ENCODE assay signal across 1 cellular context in genomic region chr20:35091808-35092523, GRCh38.
TF ChIP-seq lines count a peak whose summit lies in the region.

No MANE protein-coding gene starts in this region.

TF ChIP-seq in HepG2, 621 proteins besides CTCF, POLR2A, EP300 and RAD21 (continued from another document and continues in another):
- TF ChIP-seq ZNF142 (CRISPR knock-in tag; IDR thresholded peaks at IDR 0.05), result peak; percentile 50; the same call in 1 of the 2 replicates
- TF ChIP-seq ZNF44 (CRISPR knock-in tag; IDR thresholded peaks at IDR 0.05), result no peak; the same call in 1 of the 2 replicates
- TF ChIP-seq, protein P1, sequence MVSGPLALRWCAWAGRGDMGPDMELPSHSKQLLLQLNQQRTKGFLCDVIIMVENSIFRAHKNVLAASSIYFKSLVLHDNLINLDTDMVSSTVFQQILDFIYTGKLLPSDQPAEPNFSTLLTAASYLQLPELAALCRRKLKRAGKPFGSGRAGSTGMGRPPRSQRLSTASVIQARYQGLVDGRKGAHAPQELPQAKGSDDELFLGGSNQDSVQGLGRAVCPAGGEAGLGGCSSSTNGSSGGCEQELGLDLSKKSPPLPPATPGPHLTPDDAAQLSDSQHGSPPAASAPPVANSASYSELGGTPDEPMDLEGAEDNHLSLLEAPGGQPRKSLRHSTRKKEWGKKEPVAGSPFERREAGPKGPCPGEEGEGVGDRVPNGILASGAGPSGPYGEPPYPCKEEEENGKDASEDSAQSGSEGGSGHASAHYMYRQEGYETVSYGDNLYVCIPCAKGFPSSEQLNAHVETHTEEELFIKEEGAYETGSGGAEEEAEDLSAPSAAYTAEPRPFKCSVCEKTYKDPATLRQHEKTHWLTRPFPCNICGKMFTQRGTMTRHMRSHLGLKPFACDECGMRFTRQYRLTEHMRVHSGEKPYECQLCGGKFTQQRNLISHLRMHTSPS (CRISPR knock-in tag; IDR thresholded peaks at IDR 0.05; ENCODE audit: low read depth), result no peak
- TF ChIP-seq JUN (CRISPR knock-in tag; IDR thresholded peaks at IDR 0.05), result no peak
- TF ChIP-seq ZNF691 (CRISPR knock-in tag; IDR thresholded peaks at IDR 0.05; ENCODE audit: borderline replicate concordance, low read depth), result no peak
- TF ChIP-seq, protein P2, sequence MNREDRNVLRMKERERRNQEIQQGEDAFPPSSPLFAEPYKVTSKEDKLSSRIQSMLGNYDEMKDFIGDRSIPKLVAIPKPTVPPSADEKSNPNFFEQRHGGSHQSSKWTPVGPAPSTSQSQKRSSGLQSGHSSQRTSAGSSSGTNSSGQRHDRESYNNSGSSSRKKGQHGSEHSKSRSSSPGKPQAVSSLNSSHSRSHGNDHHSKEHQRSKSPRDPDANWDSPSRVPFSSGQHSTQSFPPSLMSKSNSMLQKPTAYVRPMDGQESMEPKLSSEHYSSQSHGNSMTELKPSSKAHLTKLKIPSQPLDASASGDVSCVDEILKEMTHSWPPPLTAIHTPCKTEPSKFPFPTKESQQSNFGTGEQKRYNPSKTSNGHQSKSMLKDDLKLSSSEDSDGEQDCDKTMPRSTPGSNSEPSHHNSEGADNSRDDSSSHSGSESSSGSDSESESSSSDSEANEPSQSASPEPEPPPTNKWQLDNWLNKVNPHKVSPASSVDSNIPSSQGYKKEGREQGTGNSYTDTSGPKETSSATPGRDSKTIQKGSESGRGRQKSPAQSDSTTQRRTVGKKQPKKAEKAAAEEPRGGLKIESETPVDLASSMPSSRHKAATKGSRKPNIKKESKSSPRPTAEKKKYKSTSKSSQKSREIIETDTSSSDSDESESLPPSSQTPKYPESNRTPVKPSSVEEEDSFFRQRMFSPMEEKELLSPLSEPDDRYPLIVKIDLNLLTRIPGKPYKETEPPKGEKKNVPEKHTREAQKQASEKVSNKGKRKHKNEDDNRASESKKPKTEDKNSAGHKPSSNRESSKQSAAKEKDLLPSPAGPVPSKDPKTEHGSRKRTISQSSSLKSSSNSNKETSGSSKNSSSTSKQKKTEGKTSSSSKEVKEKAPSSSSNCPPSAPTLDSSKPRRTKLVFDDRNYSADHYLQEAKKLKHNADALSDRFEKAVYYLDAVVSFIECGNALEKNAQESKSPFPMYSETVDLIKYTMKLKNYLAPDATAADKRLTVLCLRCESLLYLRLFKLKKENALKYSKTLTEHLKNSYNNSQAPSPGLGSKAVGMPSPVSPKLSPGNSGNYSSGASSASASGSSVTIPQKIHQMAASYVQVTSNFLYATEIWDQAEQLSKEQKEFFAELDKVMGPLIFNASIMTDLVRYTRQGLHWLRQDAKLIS (CRISPR knock-in tag; IDR thresholded peaks at IDR 0.05), result 0 out of 2 replicates have a peak, but pooled peaks have one; percentile 16
- TF ChIP-seq U2AF2 (IDR thresholded peaks at IDR 0.05; ENCODE audit: low read depth, low read length), result no peak
- TF ChIP-seq ZNF543 (CRISPR knock-in tag; IDR thresholded peaks at IDR 0.05), result no peak
- no peak for TF ChIP-seq SIX1 (CRISPR knock-in tag; IDR thresholded peaks at IDR 0.05; ENCODE audit: borderline replicate concordance)
- TF ChIP-seq CEBPG (CRISPR knock-in tag; IDR thresholded peaks at IDR 0.05), result no peak
- no peak for TF ChIP-seq MYNN (CRISPR knock-in tag; IDR thresholded peaks at IDR 0.05; ENCODE audit: low read depth)
- TF ChIP-seq KMT2A (CRISPR knock-in tag; IDR thresholded peaks at IDR 0.05), result peak; percentile 3; the same call in 1 of the 2 replicates
- TF ChIP-seq AHDC1 (CRISPR knock-in tag; IDR thresholded peaks at IDR 0.05; ENCODE audit: borderline replicate concordance), result peak; percentile 8; the same call in 1 of the 2 replicates
- TF ChIP-seq REXO4 (CRISPR knock-in tag; IDR thresholded peaks at IDR 0.05; ENCODE audit: borderline replicate concordance), result no peak
- no peak for TF ChIP-seq NFE2 (CRISPR knock-in tag; IDR thresholded peaks at IDR 0.05)
- no peak for TF ChIP-seq ZNF512 (CRISPR knock-in tag; IDR thresholded peaks at IDR 0.05)
- no peak; the same call in 1 of the 2 replicates for TF ChIP-seq MEF2D (CRISPR knock-in tag; IDR thresholded peaks at IDR 0.05)
- TF ChIP-seq, protein P3, sequence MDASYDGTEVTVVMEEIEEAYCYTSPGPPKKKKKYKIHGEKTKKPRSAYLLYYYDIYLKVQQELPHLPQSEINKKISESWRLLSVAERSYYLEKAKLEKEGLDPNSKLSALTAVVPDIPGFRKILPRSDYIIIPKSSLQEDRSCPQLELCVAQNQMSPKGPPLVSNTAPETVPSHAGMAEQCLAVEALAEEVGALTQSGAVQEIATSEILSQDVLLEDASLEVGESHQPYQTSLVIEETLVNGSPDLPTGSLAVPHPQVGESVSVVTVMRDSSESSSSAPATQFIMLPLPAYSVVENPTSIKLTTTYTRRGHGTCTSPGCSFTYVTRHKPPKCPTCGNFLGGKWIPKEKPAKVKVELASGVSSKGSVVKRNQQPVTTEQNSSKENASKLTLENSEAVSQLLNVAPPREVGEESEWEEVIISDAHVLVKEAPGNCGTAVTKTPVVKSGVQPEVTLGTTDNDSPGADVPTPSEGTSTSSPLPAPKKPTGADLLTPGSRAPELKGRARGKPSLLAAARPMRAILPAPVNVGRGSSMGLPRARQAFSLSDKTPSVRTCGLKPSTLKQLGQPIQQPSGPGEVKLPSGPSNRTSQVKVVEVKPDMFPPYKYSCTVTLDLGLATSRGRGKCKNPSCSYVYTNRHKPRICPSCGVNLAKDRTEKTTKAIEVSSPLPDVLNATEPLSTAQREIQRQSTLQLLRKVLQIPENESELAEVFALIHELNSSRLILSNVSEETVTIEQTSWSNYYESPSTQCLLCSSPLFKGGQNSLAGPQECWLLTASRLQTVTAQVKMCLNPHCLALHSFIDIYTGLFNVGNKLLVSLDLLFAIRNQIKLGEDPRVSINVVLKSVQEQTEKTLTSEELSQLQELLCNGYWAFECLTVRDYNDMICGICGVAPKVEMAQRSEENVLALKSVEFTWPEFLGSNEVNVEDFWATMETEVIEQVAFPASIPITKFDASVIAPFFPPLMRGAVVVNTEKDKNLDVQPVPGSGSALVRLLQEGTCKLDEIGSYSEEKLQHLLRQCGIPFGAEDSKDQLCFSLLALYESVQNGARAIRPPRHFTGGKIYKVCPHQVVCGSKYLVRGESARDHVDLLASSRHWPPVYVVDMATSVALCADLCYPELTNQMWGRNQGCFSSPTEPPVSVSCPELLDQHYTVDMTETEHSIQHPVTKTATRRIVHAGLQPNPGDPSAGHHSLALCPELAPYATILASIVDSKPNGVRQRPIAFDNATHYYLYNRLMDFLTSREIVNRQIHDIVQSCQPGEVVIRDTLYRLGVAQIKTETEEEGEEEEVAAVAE (CRISPR knock-in tag; IDR thresholded peaks at IDR 0.05; ENCODE audit: borderline replicate concordance), result no peak
- TF ChIP-seq HDAC2 (CRISPR knock-in tag; IDR thresholded peaks at IDR 0.05), result no peak
- no peak for TF ChIP-seq NCOA2 (CRISPR knock-in tag; IDR thresholded peaks at IDR 0.05)
- TF ChIP-seq, protein P4, sequence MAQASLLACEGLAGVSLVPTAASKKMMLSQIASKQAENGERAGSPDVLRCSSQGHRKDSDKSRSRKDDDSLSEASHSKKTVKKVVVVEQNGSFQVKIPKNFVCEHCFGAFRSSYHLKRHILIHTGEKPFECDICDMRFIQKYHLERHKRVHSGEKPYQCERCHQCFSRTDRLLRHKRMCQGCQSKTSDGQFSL (CRISPR knock-in tag; IDR thresholded peaks at IDR 0.05), result peak; percentile 29; the same call in 1 of the 2 replicates
- peak; percentile 88 for TF ChIP-seq FLYWCH1 (CRISPR knock-in tag; IDR thresholded peaks at IDR 0.05)
- TF ChIP-seq HMGXB4 (CRISPR knock-in tag; IDR thresholded peaks at IDR 0.05; ENCODE audit: borderline replicate concordance in 1 of 2, low read depth in 1 of 2), result peak in 1 of 2 experiments; percentile 74; a peak in 2 of 4 replicates
